ENCODE assay signal across 1 cellular context in the genomic region with DNA sequence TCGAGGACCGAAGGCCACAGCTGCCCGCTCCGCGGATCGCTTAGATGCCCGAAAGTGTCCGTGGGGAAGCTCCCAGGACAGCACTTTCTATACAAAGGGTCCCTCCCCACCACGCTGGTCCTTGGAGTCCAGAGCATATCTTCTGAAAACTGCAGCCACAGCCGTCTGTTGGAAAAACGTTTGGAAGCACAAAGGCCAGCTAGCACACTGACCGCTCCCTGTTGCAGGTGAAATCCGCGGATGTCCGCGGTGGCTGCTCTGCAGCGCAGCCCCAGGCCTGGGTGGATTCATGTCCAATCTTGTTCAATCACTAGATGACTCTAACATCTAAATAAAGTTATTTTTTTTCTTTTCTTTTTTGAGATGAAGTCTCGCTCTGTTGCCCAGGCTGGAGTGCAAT.
TF ChIP-seq lines count a peak whose summit lies in the region.

No MANE protein-coding gene starts in this region.

TF ChIP-seq in HepG2, 621 proteins besides CTCF, POLR2A, EP300 and RAD21:
- TF ChIP-seq ZNF253 (CRISPR knock-in tag; IDR thresholded peaks at IDR 0.05; ENCODE audit: borderline replicate concordance) (no peak), MIER3 (CRISPR knock-in tag; IDR thresholded peaks at IDR 0.05; ENCODE audit: borderline replicate concordance) (no peak), ZNF7 (CRISPR knock-in tag; IDR thresholded peaks at IDR 0.05) (no peak), ISL2 (CRISPR knock-in tag; IDR thresholded peaks at IDR 0.05) (no peak), GFI1 (CRISPR knock-in tag; IDR thresholded peaks at IDR 0.05; ENCODE audit: borderline replicate concordance) (no peak), SNAPC2 (CRISPR knock-in tag; IDR thresholded peaks at IDR 0.05) (no peak), JUN (CRISPR knock-in tag; IDR thresholded peaks at IDR 0.05) (no peak), YEATS2 (CRISPR knock-in tag; IDR thresholded peaks at IDR 0.05; ENCODE audit: borderline replicate concordance) (no peak), SMC3 (IDR thresholded peaks at IDR 0.05; ENCODE audit: low read length) (no peak), ONECUT2 (CRISPR knock-in tag; IDR thresholded peaks at IDR 0.05) (no peak)
- TF ChIP-seq, protein P1, sequence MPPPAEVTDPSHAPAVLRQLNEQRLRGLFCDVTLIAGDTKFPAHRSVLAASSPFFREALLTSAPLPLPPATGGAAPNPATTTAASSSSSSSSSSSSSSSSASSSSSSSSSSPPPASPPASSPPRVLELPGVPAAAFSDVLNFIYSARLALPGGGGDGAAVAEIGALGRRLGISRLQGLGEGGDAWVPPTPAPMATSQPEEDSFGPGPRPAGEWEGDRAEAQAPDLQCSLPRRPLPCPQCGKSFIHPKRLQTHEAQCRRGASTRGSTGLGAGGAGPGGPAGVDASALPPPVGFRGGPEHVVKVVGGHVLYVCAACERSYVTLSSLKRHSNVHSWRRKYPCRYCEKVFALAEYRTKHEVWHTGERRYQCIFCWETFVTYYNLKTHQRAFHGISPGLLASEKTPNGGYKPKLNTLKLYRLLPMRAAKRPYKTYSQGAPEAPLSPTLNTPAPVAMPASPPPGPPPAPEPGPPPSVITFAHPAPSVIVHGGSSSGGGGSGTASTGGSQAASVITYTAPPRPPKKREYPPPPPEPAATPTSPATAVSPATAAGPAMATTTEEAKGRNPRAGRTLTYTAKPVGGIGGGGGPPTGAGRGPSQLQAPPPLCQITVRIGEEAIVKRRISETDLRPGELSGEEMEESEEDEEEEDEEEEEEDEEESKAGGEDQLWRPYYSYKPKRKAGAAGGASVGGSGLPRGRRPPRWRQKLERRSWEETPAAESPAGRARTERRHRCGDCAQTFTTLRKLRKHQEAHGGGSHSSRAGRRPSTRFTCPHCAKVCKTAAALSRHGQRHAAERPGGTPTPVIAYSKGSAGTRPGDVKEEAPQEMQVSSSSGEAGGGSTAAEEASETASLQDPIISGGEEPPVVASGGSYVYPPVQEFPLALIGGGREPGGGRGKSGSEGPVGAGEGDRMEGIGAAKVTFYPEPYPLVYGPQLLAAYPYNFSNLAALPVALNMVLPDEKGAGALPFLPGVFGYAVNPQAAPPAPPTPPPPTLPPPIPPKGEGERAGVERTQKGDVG (CRISPR knock-in tag; IDR thresholded peaks at IDR 0.05; ENCODE audit: borderline replicate concordance): no peak
- TF ChIP-seq, protein P2, sequence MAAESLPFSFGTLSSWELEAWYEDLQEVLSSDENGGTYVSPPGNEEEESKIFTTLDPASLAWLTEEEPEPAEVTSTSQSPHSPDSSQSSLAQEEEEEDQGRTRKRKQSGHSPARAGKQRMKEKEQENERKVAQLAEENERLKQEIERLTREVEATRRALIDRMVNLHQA (CRISPR knock-in tag; IDR thresholded peaks at IDR 0.05): no peak
